26 cellular contexts compared by ENCODE assay signal in genomic region chr10:129951251-129951808, GRCh38. TPM values are rescaled to one million over a fixed set of nuclear protein-coding genes. Genes with fewer than 3 reads are reported as not detected.
A peak's percentile ranks its signal among the peaks of the same experiment; 100 is the strongest.
DNase-seq lines count a peak whose midpoint lies in the region; ATAC-seq and TF ChIP-seq lines count a peak whose summit lies in the region.
"Had no signal": no experiment of that assay in that cellular context is flagged by ENCODE, and none has a peak within 500 bp of the region (broad histone marks: within the 10 kb centered on the region; RNA-seq: fewer than 3 reads in every experiment).

No MANE protein-coding gene starts in this region.

- WGBS in mesenchymal stem cell = 76% methylated on average over 22 of the region's 22 CpGs

- H3K4ac ChIP-seq in mesenchymal stem cell (ENCODE audit: low read depth in 1 of 2, low read length in 2 of 2) = no peak overlapping the region

- peak overlapping the region; percentile 10 for H2AFZ ChIP-seq in mesenchymal stem cell (ENCODE audit: low read depth, low read length)

- H3K9me3 Mint-ChIP-seq in brain = peaks cover 0 to 2% (median 0%) of the 10 kb centered on the region in 5 experiments
- H3K9me3 Mint-ChIP-seq: activated CD4-positive, alpha-beta memory T cell treated with anti-CD3 and anti-CD28 coated beads for 36 hours; stimulated activated effector memory CD8-positive, alpha-beta T cell treated with anti-CD3 and anti-CD28 coated beads, Interleukin-12 subunit alpha, Interleukin-12 subunit beta, amount 100 ng/mL, for 72 hours; WTC11 had no signal

- H3K9me3 ChIP-seq in mesenchymal stem cell (ENCODE audit: control insufficient read depth, low read length) (no peaks in the 10 kb centered on the region), skeletal muscle tissue (ENCODE audit: control insufficient read depth in 3 of 3, low read length in 3 of 3) (no peaks in the 10 kb centered on the region)
- H3K9me3 ChIP-seq: Peyer's patch, tibial artery had no signal

- H3K9ac ChIP-seq in mesenchymal stem cell (ENCODE audit: low read length) (peak overlapping the region; percentile 98), skeletal muscle tissue (ENCODE audit: low read depth in 1 of 3, low read length in 3 of 3) (peak overlapping the region in 2 of 3 donors; percentile 3 to 25)

- no peak overlapping the region for H3K18ac ChIP-seq in mesenchymal stem cell (ENCODE audit: low read depth in 1 of 2, low read length in 2 of 2)

- no peaks in the 10 kb centered on the region for H3K79me1 ChIP-seq in mesenchymal stem cell (replicated peaks; ENCODE audit: low read length, poor library complexity, severe bottlenecking)

- no peak overlapping the region for H3K4me2 ChIP-seq in mesenchymal stem cell (ENCODE audit: low read length, poor library complexity, severe bottlenecking)

- H3K27me3 ChIP-seq in mesenchymal stem cell (ENCODE audit: control insufficient read depth in 1 of 2, insufficient read depth in 1 of 2, low read length in 2 of 2) = peaks cover 0 to 9% of the 10 kb centered on the region in 2 experiments
- peaks cover 0 to 7% (median 3%) of the 10 kb centered on the region in 3 donors for H3K27me3 ChIP-seq in skeletal muscle tissue (ENCODE audit: control insufficient read depth in 3 of 3, insufficient read depth in 3 of 3, low read length in 3 of 3)
- H3K27me3 ChIP-seq: Peyer's patch had no signal

- H3K4me3 Mint-ChIP-seq in brain = peak overlapping the region in 3 of 5 experiments; percentile 15 to 87 (median 48)
- H3K4me3 Mint-ChIP-seq: activated CD4-positive, alpha-beta memory T cell treated with anti-CD3 and anti-CD28 coated beads for 36 hours; CD8-positive, alpha-beta memory T cell; stimulated activated effector memory CD8-positive, alpha-beta T cell treated with anti-CD3 and anti-CD28 coated beads, Interleukin-12 subunit alpha, Interleukin-12 subunit beta, amount 100 ng/mL, for 72 hours had no signal

- peaks cover 3% of the 10 kb centered on the region for H3K36me3 Mint-ChIP-seq in brain
- H3K36me3 Mint-ChIP-seq: activated CD4-positive, alpha-beta memory T cell treated with anti-CD3 and anti-CD28 coated beads for 36 hours; CD8-positive, alpha-beta memory T cell; stimulated activated effector memory CD8-positive, alpha-beta T cell treated with anti-CD3 and anti-CD28 coated beads, Interleukin-12 subunit alpha, Interleukin-12 subunit beta, amount 100 ng/mL, for 72 hours; WTC11 had no signal

- no peak overlapping the region for H2BK120ac ChIP-seq in mesenchymal stem cell (ENCODE audit: low read depth, low read length)

- no peak overlapping the region for H4K91ac ChIP-seq in mesenchymal stem cell (ENCODE audit: low read length)

- no peak overlapping the region for H2BK15ac ChIP-seq in mesenchymal stem cell (ENCODE audit: low read depth, poor library complexity, severe bottlenecking)

- TF ChIP-seq CTCF in brain (conservative IDR thresholded peaks at IDR 0.05) = no peak

- peak; percentile 8 for DNase-seq in ELF-1 (ENCODE audit: low read depth, low spot score)
- DNase-seq in mesenchymal stem cell = no peak
- DNase-seq in HK-2 (ENCODE audit: unreplicated experiment) = no peak
- DNase-seq: activated CD4-positive, alpha-beta memory T cell treated with anti-CD3 and anti-CD28 coated beads for 36 hours; activated naive CD4-positive, alpha-beta T cell; amygdala; CD8-positive, alpha-beta memory T cell; central memory CD4-positive, alpha-beta T cell; DMS79; H7; KG1; midbrain; NCI-H2029; NCI-H446 treated with DMSO at 0.1 percent for 48 hours; retina; T-helper 9 cell had no signal

- H4K8ac ChIP-seq in mesenchymal stem cell (ENCODE audit: low read length) = peak overlapping the region; percentile 22

- H3K36me3 ChIP-seq in mesenchymal stem cell (ENCODE audit: control insufficient read depth in 1 of 2, insufficient read depth in 2 of 2, low read depth in 1 of 2, low read length in 2 of 2) (peaks cover 0 to 61% of the 10 kb centered on the region in 2 experiments), skeletal muscle tissue (ENCODE audit: control insufficient read depth in 3 of 3, insufficient read depth in 3 of 3, low read length in 3 of 3) (no peaks in the 10 kb centered on the region)
- H3K36me3 ChIP-seq: Peyer's patch, tibial artery had no signal

- ATAC-seq in GM18909 (IDR thresholded peaks at IDR 0.05; ENCODE audit: poor library complexity, unreplicated experiment) = no peak
- ATAC-seq in HG02798 (IDR thresholded peaks at IDR 0.05; ENCODE audit: poor library complexity, unreplicated experiment) = no peak
- ATAC-seq: stimulated activated effector memory CD8-positive, alpha-beta T cell treated with anti-CD3 and anti-CD28 coated beads, Interleukin-12 subunit alpha, Interleukin-12 subunit beta, amount 100 ng/mL, for 72 hours; WTC11 had no signal

- H3K4me1 ChIP-seq in mesenchymal stem cell (ENCODE audit: control insufficient read depth, insufficient read depth, low read depth, low read length) = peaks cover 9% of the 10 kb centered on the region
- peaks cover 42 to 81% (median 47%) of the 10 kb centered on the region in 3 donors for H3K4me1 ChIP-seq in skeletal muscle tissue (ENCODE audit: control insufficient read depth in 3 of 3, insufficient read depth in 3 of 3, low read length in 3 of 3)
- H3K4me1 ChIP-seq: Peyer's patch had no signal

- peak overlapping the region in 1 of 2 experiments; percentile 48 for H3K23ac ChIP-seq in mesenchymal stem cell (ENCODE audit: low read length in 2 of 2)

- H3K14ac ChIP-seq in mesenchymal stem cell (ENCODE audit: low read length in 2 of 2) = peak overlapping the region in 1 of 2 experiments; percentile 35

- H3K27ac Mint-ChIP-seq in brain = peak overlapping the region in 3 of 5 experiments; percentile 36 to 91 (median 45)
- H3K27ac Mint-ChIP-seq: activated CD4-positive, alpha-beta memory T cell treated with anti-CD3 and anti-CD28 coated beads for 36 hours; stimulated activated effector memory CD8-positive, alpha-beta T cell treated with anti-CD3 and anti-CD28 coated beads, Interleukin-12 subunit alpha, Interleukin-12 subunit beta, amount 100 ng/mL, for 72 hours; WTC11 had no signal

- H2BK12ac ChIP-seq in mesenchymal stem cell (ENCODE audit: low read length in 2 of 2) = no peak overlapping the region

- H3K4me1 Mint-ChIP-seq in brain = peaks cover 94% of the 10 kb centered on the region
- H3K4me1 Mint-ChIP-seq: CD8-positive, alpha-beta memory T cell; stimulated activated effector memory CD8-positive, alpha-beta T cell treated with anti-CD3 and anti-CD28 coated beads, Interleukin-12 subunit alpha, Interleukin-12 subunit beta, amount 100 ng/mL, for 72 hours had no signal

- H2AK5ac ChIP-seq in mesenchymal stem cell (ENCODE audit: low read length, severe bottlenecking) = no peak overlapping the region

- peak overlapping the region in 1 of 2 experiments; percentile 87 for H3K4me3 ChIP-seq in mesenchymal stem cell (ENCODE audit: insufficient read depth in 1 of 2, low read depth in 1 of 2, low read length in 2 of 2)
- peak overlapping the region in 2 of 3 donors; percentile 29 to 54 for H3K4me3 ChIP-seq in skeletal muscle tissue (ENCODE audit: low read length in 3 of 3)
- H3K4me3 ChIP-seq: Peyer's patch, tibial artery had no signal

- H3K27me3 Mint-ChIP-seq in brain = peaks cover 55% of the 10 kb centered on the region

- H2BK5ac ChIP-seq in mesenchymal stem cell (ENCODE audit: low read depth, low read length, poor library complexity, severe bottlenecking) = no peak overlapping the region

- H3K27ac ChIP-seq in mesenchymal stem cell (ENCODE audit: low read length, poor library complexity, severe bottlenecking) (no peak overlapping the region), skeletal muscle tissue (ENCODE audit: low read depth, low read length) (peak overlapping the region; percentile 32)
- H3K27ac ChIP-seq: epithelial cell of prostate, Peyer's patch, tibial artery had no signal

RNA-seq across cellular contexts. Expression of gene EBF3, which starts 12.7 kb away (rescaled TPM):
- 22.3 TPM for polyA plus RNA-seq in brain (ENCODE audit: insufficient read depth, low read depth, low replicate concordance)
- 1.5 TPM for polyA plus RNA-seq in mesenchymal stem cell (2013, experiment 1 of 2)
- 1.2 TPM for polyA plus RNA-seq in mesenchymal stem cell (2013, experiment 2 of 2)
- total RNA-seq in skeletal muscle tissue = 33.4 TPM
- total RNA-seq: activated CD4-positive, alpha-beta memory T cell treated with anti-CD3 and anti-CD28 coated beads for 36 hours; CD8-positive, alpha-beta memory T cell; HT1080 had no signal
- polyA plus RNA-seq: CD8-positive, alpha-beta memory T cell had no signal
